16 cellular contexts compared by ENCODE assay signal in the genomic region with DNA sequence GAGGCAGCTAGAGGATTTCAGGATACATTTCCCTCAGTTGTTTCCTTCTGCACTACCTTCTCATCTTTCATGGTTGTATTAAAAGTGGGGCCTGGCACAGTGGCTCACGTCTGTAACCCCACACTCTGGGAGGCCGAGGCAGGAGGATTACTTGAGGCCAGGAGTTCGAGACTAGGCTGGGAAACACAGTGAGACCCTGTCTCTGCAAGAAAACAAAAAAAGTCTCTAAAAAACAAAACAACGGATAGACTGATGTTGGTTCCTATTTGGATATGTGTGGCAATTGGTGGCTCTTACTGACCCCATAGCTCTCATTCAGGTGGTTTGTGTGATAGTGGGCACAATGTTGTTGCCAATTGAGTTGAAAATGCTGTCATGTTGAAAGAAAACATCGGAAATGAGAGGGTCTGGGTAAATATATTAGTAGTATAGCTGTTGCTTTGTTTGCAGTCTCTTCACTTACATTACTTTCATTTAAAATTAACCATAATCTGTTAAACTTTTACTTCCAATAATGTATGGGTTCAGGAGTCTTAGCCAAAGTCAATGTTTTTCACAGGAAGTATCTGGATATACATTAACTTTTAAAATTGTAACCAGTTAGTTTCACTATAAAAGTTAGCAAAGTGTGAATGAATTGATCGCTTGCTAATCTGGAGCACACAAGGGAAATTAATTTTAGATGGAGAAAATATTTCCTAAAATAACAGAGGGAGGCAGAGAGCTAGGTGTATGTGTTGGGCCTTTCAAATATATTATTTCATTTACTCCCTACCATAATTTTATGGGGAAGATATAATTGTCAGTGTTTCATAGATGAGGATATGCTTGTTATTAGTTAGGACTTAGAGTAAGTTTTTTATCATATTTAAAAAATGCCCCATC. TPM values are rescaled to one million over a fixed set of nuclear protein-coding genes. Genes with fewer than 3 reads are reported as not detected.
A peak's percentile ranks its signal among the peaks of the same experiment; 100 is the strongest.
DNase-seq lines count a peak whose midpoint lies in the region; ATAC-seq, FAIRE-seq and TF ChIP-seq lines count a peak whose summit lies in the region.
"Had no signal": no experiment of that assay in that cellular context is flagged by ENCODE, and none has a peak within 500 bp of the region (broad histone marks: within the 10 kb centered on the region; RNA-seq: fewer than 3 reads in every experiment).

No MANE protein-coding gene starts in this region.

- H3K4me1 Mint-ChIP-seq in WTC11 = peaks cover 44% of the 10 kb centered on the region

- intact Hi-C loops in stomach (cut with DNase I; ENCODE audit: low total_unique reads) = no loop called here

- CTCF ChIA-PET in WTC11 (lab: Charles Lee) = no interaction called here

- POLR2A ChIA-PET in WTC11 (lab: Charles Lee) = interaction anchor here (0.6 kb wide), 1 partner anchor 14 kb away, joined by 3 read pairs; no protein-coding TSS in a partner anchor

- H3K36me3 ChIP-seq in stomach = no peaks in the 10 kb centered on the region
- H3K36me3 ChIP-seq: gastroesophageal sphincter had no signal

- WGBS in stomach, 5 donors = 82 to 85% (median 84%) methylated on average over 6 of the region's 6 CpGs

- TF ChIP-seq POLR2A in stomach (IDR thresholded peaks at IDR 0.05) = no peak

- no peak for TF ChIP-seq CTCF in WTC11 (IDR thresholded peaks at IDR 0.05)
- TF ChIP-seq CTCF in stomach (IDR thresholded peaks at IDR 0.05) = no peak

- peak; percentile 91 for FAIRE-seq in GM19239 (lab: Jason Lieb, UNC)

- peak overlapping the region; percentile 24 to 63 (median 59) for H3K27ac ChIP-seq in stomach
- H3K27ac ChIP-seq: testis had no signal

- H3K9me3 Mint-ChIP-seq in WTC11 = no peaks in the 10 kb centered on the region
- H3K9me3 Mint-ChIP-seq: activated T-helper 1 cell treated with anti-CD3 and anti-CD28 coated beads, Interleukin-12 subunit alpha, Interleukin-12 subunit beta, Interleukin-2, Interleukin-4 antibody, amounts not matched to agents 30 ng/mL and 10 ng/mL and 1 ng/mL, durations not matched to agents 14 hours and 24 hours and 36 hours; nephron progenitor cell had no signal

- no peaks in the 10 kb centered on the region for H3K27me3 Mint-ChIP-seq in WTC11 (ENCODE audit: low read depth)
- H3K27me3 Mint-ChIP-seq: activated CD4-positive, alpha-beta T cell treated with anti-CD3 and anti-CD28 coated beads for 36 hours had no signal

- no peak for TF ChIP-seq EP300 in stomach (IDR thresholded peaks at IDR 0.05)

- H3K36me3 Mint-ChIP-seq in WTC11 = no peaks in the 10 kb centered on the region

- 0 out of 2 replicates have a peak overlapping the region, but pooled peaks have one; percentile 7 for H3K27ac Mint-ChIP-seq in WTC11
- H3K27ac Mint-ChIP-seq: activated CD4-positive, alpha-beta T cell treated with anti-CD3 and anti-CD28 coated beads for 36 hours; activated T-helper 1 cell treated with anti-CD3 and anti-CD28 coated beads, Interleukin-12 subunit alpha, Interleukin-12 subunit beta, Interleukin-2, Interleukin-4 antibody, amounts not matched to agents 30 ng/mL and 10 ng/mL and 1 ng/mL, durations not matched to agents 14 hours and 24 hours and 36 hours had no signal

- H3K4me1 ChIP-seq in stomach = peaks cover 37 to 82% (median 63%) of the 10 kb centered on the region in 4 donors

- DNase-seq in GM19239 (ENCODE audit: insufficient read length, low spot score) = no peak
- no peak for DNase-seq in WTC11 (ENCODE audit: low spot score)
- DNase-seq in stomach = no peak
- DNase-seq in DMS 273 (lab: John Stamatoyannopoulos, UW; ENCODE audit: unreplicated experiment) = no peak
- DNase-seq: activated CD4-positive, alpha-beta T cell treated with anti-CD3 and anti-CD28 coated beads for 36 hours; effector memory CD4-positive, alpha-beta T cell; MM.1S; NCI-H2171; nephron progenitor cell; testis had no signal

- no peak overlapping the region for H3K4me3 ChIP-seq in stomach
- H3K4me3 ChIP-seq: gastroesophageal sphincter, testis had no signal

- H3K9me3 ChIP-seq in stomach = no peaks in the 10 kb centered on the region
- H3K9me3 ChIP-seq: gastroesophageal sphincter, testis had no signal

- no peak overlapping the region for H3K4me3 Mint-ChIP-seq in WTC11
- H3K4me3 Mint-ChIP-seq: activated CD4-positive, alpha-beta T cell treated with anti-CD3 and anti-CD28 coated beads for 36 hours; activated T-helper 1 cell treated with anti-CD3 and anti-CD28 coated beads, Interleukin-12 subunit alpha, Interleukin-12 subunit beta, Interleukin-2, Interleukin-4 antibody, amounts not matched to agents 30 ng/mL and 10 ng/mL and 1 ng/mL, durations not matched to agents 14 hours and 24 hours and 36 hours; nephron progenitor cell had no signal

- H3K27me3 ChIP-seq in stomach = no peaks in the 10 kb centered on the region
- H3K27me3 ChIP-seq: gastroesophageal sphincter, testis had no signal

- ATAC-seq in HG02642 (IDR thresholded peaks at IDR 0.05; ENCODE audit: poor library complexity, unreplicated experiment) (peak; percentile 37), WTC11 (no peak), HG02938 (IDR thresholded peaks at IDR 0.05; ENCODE audit: unreplicated experiment) (no peak), GM21717 (IDR thresholded peaks at IDR 0.05; ENCODE audit: unreplicated experiment) (no peak), HG03439 (IDR thresholded peaks at IDR 0.05; ENCODE audit: unreplicated experiment) (no peak)
- ATAC-seq: activated CD4-positive, alpha-beta T cell treated with anti-CD3 and anti-CD28 coated beads for 36 hours; gastroesophageal sphincter had no signal

TF ChIP-seq in WTC11, 78 proteins besides CTCF, POLR2A, EP300 and RAD21:
- TF ChIP-seq ESRRA (CRISPR knock-in tag; IDR thresholded peaks at IDR 0.05; ENCODE audit: borderline replicate concordance) (no peak), RORB (CRISPR knock-in tag; IDR thresholded peaks at IDR 0.05) (no peak), CREB1 (CRISPR knock-in tag; IDR thresholded peaks at IDR 0.05) (no peak)

RNA-seq across cellular contexts. Expression of a gene that starts 31.1 kb away (rescaled TPM):
- total RNA-seq in WTC11 (2021) (125 to 127 TPM (median 125 TPM) in 3 replicates), stomach (100 to 1,000 TPM in 4 of 5 donors, 10 to 100 TPM in 1; 60.3 to 218 (median 190) TPM)
- 10 to 100 TPM in 2 of 3 donors, 1 to 10 TPM in 1; 5.4 to 16.0 (median 12.0) TPM for polyA plus RNA-seq in stomach
